21 cellular contexts compared by ENCODE assay signal in genomic region chr5:98187945-98188344, GRCh38.
"Had no signal": no experiment of that assay in that cellular context is flagged by ENCODE, and none has a peak within 500 bp of the region (broad histone marks: within the 10 kb centered on the region; RNA-seq: fewer than 3 reads in every experiment).

No MANE protein-coding gene starts in this region.

- H2AFZ ChIP-seq: parathyroid adenoma had no signal

- H3K36me3 ChIP-seq: right lobe of liver had no signal

- H3K4me3 ChIP-seq: lung, right lobe of liver, smooth muscle cell, testis had no signal

- H3K4me2 ChIP-seq: smooth muscle cell had no signal

- DNase-seq: activated B cell treated with CpG ODN at 0.5 μM for 24 hours; activated CD4-positive, alpha-beta memory T cell treated with anti-CD3 and anti-CD28 coated beads, Interleukin-2, amount 10 ng/mL, durations not matched to agents 7 days and 5 days; activated CD4-positive, alpha-beta T cell treated with anti-CD3 and anti-CD28 coated beads for 4 hours; activated CD8-positive, alpha-beta memory T cell treated with anti-CD3 and anti-CD28 coated beads, Interleukin-2, amount 10 ng/mL, durations not matched to agents 7 days and 5 days; activated naive CD4-positive, alpha-beta T cell treated with Interleukin-2 at 50 U/mL for 16 hours; activated naive CD8-positive, alpha-beta T cell treated with anti-CD3 and anti-CD28 coated beads, Interleukin-2, amount 10 ng/mL, durations not matched to agents 7 days and 5 days; activated T-cell treated with anti-CD3 and anti-CD28 coated beads, Interleukin-2, amount 50 U/mL, for 24 hours; amygdala; caudate nucleus; hypothalamus; kidney; midbrain; right lobe of liver; stimulated activated CD4-positive, alpha-beta T cell treated with anti-CD3 and anti-CD28 coated beads, Interleukin-4, amount 100 ng/mL, for 24 hours; T-helper 9 cell; testis had no signal

- H3K4me1 ChIP-seq: parathyroid adenoma, right lobe of liver, testis had no signal

- H3K9me3 ChIP-seq: testis had no signal

- H3K27ac ChIP-seq: parathyroid adenoma, right lobe of liver, testis had no signal

- H3K9ac ChIP-seq: parathyroid adenoma had no signal

- ATAC-seq: activated CD8-positive, alpha-beta memory T cell treated with anti-CD3 and anti-CD28 coated beads, Interleukin-2, amount 10 ng/mL, durations not matched to agents 7 days and 5 days; left lobe of liver; right lobe of liver; stimulated activated memory B cell treated with anti-CD40 and anti-IgM and Interleukin-4, amounts not matched to agents 10 μg/mL and 1 μg/mL and 100 μg/mL, for 72 hours had no signal

- H3K79me2 ChIP-seq: parathyroid adenoma had no signal

- H3K27me3 ChIP-seq: right lobe of liver, testis had no signal
